In the genomic region with DNA sequence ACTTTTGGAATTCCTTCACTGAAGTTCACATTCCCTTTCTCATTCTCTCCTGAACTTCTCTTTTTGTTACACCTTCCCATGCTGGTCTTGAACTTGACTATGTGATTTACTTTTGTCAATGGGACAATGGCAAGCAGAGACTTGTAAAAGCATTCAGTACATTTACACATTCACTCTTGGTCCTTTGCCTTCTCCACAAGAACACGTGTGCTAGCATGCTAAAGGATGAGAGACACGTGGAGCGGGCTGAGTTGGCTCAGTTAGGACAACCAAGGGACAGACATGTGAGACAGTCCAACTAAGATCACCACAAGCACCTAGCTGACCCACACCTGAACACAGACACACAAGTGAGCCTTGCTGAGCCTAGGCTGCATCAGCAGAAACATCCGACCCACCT, we compare ENCODE assay signal across 28 cellular contexts.
"Had no signal": no experiment of that assay in that cellular context is flagged by ENCODE, and none has a peak within 500 bp of the region (broad histone marks: within the 10 kb centered on the region; RNA-seq: fewer than 3 reads in every experiment).

No MANE protein-coding gene starts in this region.

- DNase-seq: naive thymus-derived CD4-positive, alpha-beta T cell; natural killer cell; pancreas; right cardiac atrium; spleen; stimulated activated CD4-positive, alpha-beta T cell treated with anti-CD3 and anti-CD28 coated beads, Interleukin-12 subunit alpha, Interleukin-12 subunit beta, amount 100 ng/mL, for 4 hours; stimulated activated CD4-positive, alpha-beta T cell treated with anti-CD3 and anti-CD28 coated beads, Interleukin-1b, Interleukin-23, amount 100 ng/mL, for 48 hours; stimulated activated CD4-positive, alpha-beta T cell treated with anti-CD3 and anti-CD28 coated beads, Interleukin-4, amount 100 ng/mL, for 1 hour; stimulated activated CD4-positive, alpha-beta T cell treated with anti-CD3 and anti-CD28 coated beads, Interleukin-4, amount 100 ng/mL, for 4 hours; stimulated activated CD8-positive, alpha-beta memory T cell treated with anti-CD3 and anti-CD28 coated beads, Interleukin-4, amount 100 ng/mL, for 48 hours; stimulated activated naive CD4-positive, alpha-beta T cell; stimulated activated naive CD8-positive, alpha-beta T cell treated with anti-CD3 and anti-CD28 coated beads, Interleukin-15, amount 100 ng/mL, for 72 hours; stimulated activated naive CD8-positive, alpha-beta T cell treated with anti-CD3 and anti-CD28 coated beads, Interleukin-15, Interleukin-2, amounts not matched to agents 100 U/mL and 50 U/mL, for 24 hours; substantia nigra; testis; tibial artery; transverse colon; upper lobe of right lung; uterus had no signal

- H3K27ac Mint-ChIP-seq: naive thymus-derived CD4-positive, alpha-beta T cell; natural killer cell; nephron; neural progenitor cell; stimulated activated memory B cell treated with anti-CD40 and anti-IgM and Interleukin-4, amounts not matched to agents 10 μg/mL and 1 μg/mL and 100 μg/mL, for 72 hours; stimulated activated naive CD8-positive, alpha-beta T cell treated with anti-CD3 and anti-CD28 coated beads, Interleukin-15, amount 100 ng/mL, for 72 hours; type B pancreatic cell had no signal

- FAIRE-seq: pancreas had no signal

- H3K36me3 ChIP-seq: neural progenitor cell, pancreas, prostate gland, spleen, suprapubic skin, tibial artery, transverse colon, upper lobe of right lung, uterus had no signal

- H3K4me1 ChIP-seq: neural progenitor cell, prostate gland, spleen, testis, tibial artery, upper lobe of right lung, uterus had no signal

- H3K27me3 ChIP-seq: neural progenitor cell, pancreas, spleen, suprapubic skin, testis, tibial artery, transverse colon, upper lobe of right lung, uterus had no signal

- H3K27ac ChIP-seq: neural progenitor cell, pancreas, prostate gland, skin epidermis, spleen, suprapubic skin, testis, tibial artery, transverse colon, upper lobe of right lung, uterus had no signal

- H3K4me1 Mint-ChIP-seq: naive thymus-derived CD4-positive, alpha-beta T cell; natural killer cell; nephron; stimulated activated memory B cell treated with anti-CD40 and anti-IgM and Interleukin-4, amounts not matched to agents 10 μg/mL and 1 μg/mL and 100 μg/mL, for 72 hours; stimulated activated naive CD8-positive, alpha-beta T cell treated with anti-CD3 and anti-CD28 coated beads, Interleukin-15, amount 100 ng/mL, for 72 hours had no signal

- H2AFZ ChIP-seq: neural progenitor cell had no signal

- H3K27me3 Mint-ChIP-seq: stimulated activated memory B cell treated with anti-CD40 and anti-IgM and Interleukin-4, amounts not matched to agents 10 μg/mL and 1 μg/mL and 100 μg/mL, for 72 hours; stimulated activated naive CD8-positive, alpha-beta T cell treated with anti-CD3 and anti-CD28 coated beads, Interleukin-15, amount 100 ng/mL, for 72 hours had no signal

- H3K9ac ChIP-seq: neural progenitor cell had no signal

- H3K4me2 ChIP-seq: neural progenitor cell, smooth muscle cell had no signal

- H3K36me3 Mint-ChIP-seq: naive thymus-derived CD4-positive, alpha-beta T cell; natural killer cell; neural progenitor cell; stimulated activated memory B cell treated with anti-CD40 and anti-IgM and Interleukin-4, amounts not matched to agents 10 μg/mL and 1 μg/mL and 100 μg/mL, for 72 hours; type B pancreatic cell had no signal

- H3K9me3 Mint-ChIP-seq: nephron; neural progenitor cell; stimulated activated memory B cell treated with anti-CD40 and anti-IgM and Interleukin-4, amounts not matched to agents 10 μg/mL and 1 μg/mL and 100 μg/mL, for 72 hours; stimulated activated naive CD8-positive, alpha-beta T cell treated with anti-CD3 and anti-CD28 coated beads, Interleukin-15, amount 100 ng/mL, for 72 hours had no signal

- ATAC-seq: naive thymus-derived CD4-positive, alpha-beta T cell; natural killer cell; right cardiac atrium; sciatic nerve; stimulated activated memory B cell treated with anti-CD40 and anti-IgM and Interleukin-4, amounts not matched to agents 10 μg/mL and 1 μg/mL and 100 μg/mL, for 72 hours; stimulated activated naive CD8-positive, alpha-beta T cell treated with anti-CD3 and anti-CD28 coated beads, Interleukin-15, amount 100 ng/mL, for 72 hours; stimulated activated naive CD8-positive, alpha-beta T cell treated with anti-CD3 and anti-CD28 coated beads, Interleukin-15, Interleukin-2, amounts not matched to agents 100 U/mL and 50 U/mL, for 24 hours; upper lobe of right lung had no signal

- H3K4me3 Mint-ChIP-seq: naive thymus-derived CD4-positive, alpha-beta T cell; natural killer cell; nephron; neural progenitor cell; stimulated activated memory B cell treated with anti-CD40 and anti-IgM and Interleukin-4, amounts not matched to agents 10 μg/mL and 1 μg/mL and 100 μg/mL, for 72 hours; stimulated activated naive CD8-positive, alpha-beta T cell treated with anti-CD3 and anti-CD28 coated beads, Interleukin-15, amount 100 ng/mL, for 72 hours; type B pancreatic cell had no signal

- H3K9me3 ChIP-seq: pancreas, prostate gland, spleen, suprapubic skin, testis, tibial artery, transverse colon, upper lobe of right lung, uterus had no signal

- H3K4me3 ChIP-seq: neural progenitor cell, pancreas, prostate gland, skin epidermis, smooth muscle cell, spleen, suprapubic skin, testis, tibial artery, transverse colon, upper lobe of right lung, uterus had no signal
